In the genomic region with DNA sequence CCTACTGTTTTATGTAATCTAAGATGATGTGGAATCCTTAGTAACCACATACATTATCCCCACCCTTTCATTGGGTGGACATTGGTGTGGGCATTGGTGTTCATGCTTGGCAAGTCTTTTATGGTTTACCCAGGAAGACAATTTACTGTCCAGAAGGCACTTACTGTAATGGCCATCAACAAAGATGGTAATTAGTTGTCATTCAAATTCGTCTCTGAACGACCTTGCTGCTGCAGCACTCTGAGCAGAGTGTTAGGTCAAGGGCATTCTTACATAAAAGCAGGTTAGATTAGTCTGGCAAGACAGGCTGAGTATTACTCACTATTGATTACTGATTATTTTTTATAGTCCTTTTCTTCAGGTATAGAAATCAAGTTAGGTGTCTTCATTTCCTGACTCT, we compare ENCODE assay signal across 31 cellular contexts. TPM values are rescaled to one million over a fixed set of nuclear protein-coding genes. Genes with fewer than 3 reads are reported as not detected.
"Had no signal": no experiment of that assay in that cellular context is flagged by ENCODE, and none has a peak within 500 bp of the region (broad histone marks: within the 10 kb centered on the region; RNA-seq: fewer than 3 reads in every experiment).

No MANE protein-coding gene starts in this region.

- H3K36me3 ChIP-seq: ascending aorta, breast epithelium had no signal

- H3K9me3 ChIP-seq: ascending aorta, body of pancreas, breast epithelium had no signal

- H3K4me1 ChIP-seq: ascending aorta, body of pancreas, breast epithelium had no signal

- H3K4me1 Mint-ChIP-seq: activated CD4-positive, alpha-beta memory T cell treated with anti-CD3 and anti-CD28 coated beads, Interleukin-2, amount 10 ng/mL, durations not matched to agents 7 days and 5 days; activated CD8-positive, alpha-beta memory T cell treated with anti-CD3 and anti-CD28 coated beads, Interleukin-2, amount 10 ng/mL, durations not matched to agents 7 days and 5 days; activated naive CD8-positive, alpha-beta T cell treated with anti-CD3 and anti-CD28 coated beads for 36 hours had no signal

- ATAC-seq: activated CD8-positive, alpha-beta memory T cell treated with anti-CD3 and anti-CD28 coated beads, Interleukin-2, amount 10 ng/mL, durations not matched to agents 7 days and 5 days; body of pancreas; K562 had no signal

- FAIRE-seq: K562 had no signal

- H3K36me3 Mint-ChIP-seq: activated CD8-positive, alpha-beta memory T cell treated with anti-CD3 and anti-CD28 coated beads, Interleukin-2, amount 10 ng/mL, durations not matched to agents 7 days and 5 days; activated naive CD8-positive, alpha-beta T cell treated with anti-CD3 and anti-CD28 coated beads for 36 hours had no signal

- H3K27ac ChIP-seq: ascending aorta, body of pancreas, breast epithelium, coronary artery, VCaP had no signal

- DNase-seq: activated CD4-positive, alpha-beta memory T cell treated with anti-CD3 and anti-CD28 coated beads, Interleukin-2, amount 10 ng/mL, durations not matched to agents 7 days and 5 days; activated CD4-positive, alpha-beta T cell treated with anti-CD3 and anti-CD28 coated beads for 1 hour; activated CD4-positive, alpha-beta T cell treated with anti-CD3 and anti-CD28 coated beads for 48 hours; activated CD4-positive, CD25-positive, alpha-beta regulatory T cell; activated CD8-positive, alpha-beta memory T cell treated with anti-CD3 and anti-CD28 coated beads for 24 hours; activated CD8-positive, alpha-beta memory T cell treated with anti-CD3 and anti-CD28 coated beads, Interleukin-2, amount 10 ng/mL, durations not matched to agents 7 days and 5 days; activated CD8-positive, alpha-beta memory T cell treated with anti-CD3 and anti-CD28 coated beads, Interleukin-2, amount 50 U/mL, for 48 hours; activated effector memory CD4-positive, alpha-beta T cell treated with Interleukin-2 at 50 U/mL for 16 hours; activated naive CD4-positive, alpha-beta T cell; activated naive CD4-positive, alpha-beta T cell treated with anti-CD3 and anti-CD28 coated beads, Interleukin-2, amount 50 U/mL, for 16 hours; activated naive CD8-positive, alpha-beta T cell treated with anti-CD3 and anti-CD28 coated beads for 36 hours; activated T-cell treated with anti-CD3 and anti-CD28 coated beads, Interleukin-2, amount 50 U/mL, for 48 hours; amniotic stem cell; body of pancreas; NCI-H1092 treated with DMSO at 0.1 percent for 48 hours; NCI-H146; NCI-H187 treated with DMSO at 0.1 percent for 48 hours; NCI-H2081; NCI-H446; NCI-H510A treated with DMSO at 0.1 percent for 48 hours; Right ventricle myocardium superior; T-helper 1 cell; T-helper 2 cell; T-helper 9 cell had no signal

- H3K27me3 Mint-ChIP-seq: activated CD4-positive, alpha-beta memory T cell treated with anti-CD3 and anti-CD28 coated beads, Interleukin-2, amount 10 ng/mL, durations not matched to agents 7 days and 5 days; activated CD8-positive, alpha-beta memory T cell treated with anti-CD3 and anti-CD28 coated beads, Interleukin-2, amount 10 ng/mL, durations not matched to agents 7 days and 5 days; activated naive CD8-positive, alpha-beta T cell treated with anti-CD3 and anti-CD28 coated beads for 36 hours had no signal

- H3K27me3 ChIP-seq: ascending aorta, body of pancreas, breast epithelium had no signal

- H3K4me3 ChIP-seq: ascending aorta, body of pancreas, breast epithelium, coronary artery, K562 had no signal

- H3K4me3 Mint-ChIP-seq: activated CD4-positive, alpha-beta memory T cell treated with anti-CD3 and anti-CD28 coated beads, Interleukin-2, amount 10 ng/mL, durations not matched to agents 7 days and 5 days; activated CD8-positive, alpha-beta memory T cell treated with anti-CD3 and anti-CD28 coated beads, Interleukin-2, amount 10 ng/mL, durations not matched to agents 7 days and 5 days; activated naive CD8-positive, alpha-beta T cell treated with anti-CD3 and anti-CD28 coated beads for 36 hours had no signal

- H3K9me3 Mint-ChIP-seq: activated CD4-positive, alpha-beta memory T cell treated with anti-CD3 and anti-CD28 coated beads, Interleukin-2, amount 10 ng/mL, durations not matched to agents 7 days and 5 days; activated naive CD8-positive, alpha-beta T cell treated with anti-CD3 and anti-CD28 coated beads for 36 hours had no signal

- H3K27ac Mint-ChIP-seq: activated CD4-positive, alpha-beta memory T cell treated with anti-CD3 and anti-CD28 coated beads, Interleukin-2, amount 10 ng/mL, durations not matched to agents 7 days and 5 days; activated CD8-positive, alpha-beta memory T cell treated with anti-CD3 and anti-CD28 coated beads, Interleukin-2, amount 10 ng/mL, durations not matched to agents 7 days and 5 days; activated naive CD8-positive, alpha-beta T cell treated with anti-CD3 and anti-CD28 coated beads for 36 hours had no signal

RNA-seq across cellular contexts. Expression of gene B3GALT1, which starts 43.4 kb away (rescaled TPM):
- total RNA-seq: activated CD4-positive, alpha-beta memory T cell treated with anti-CD3 and anti-CD28 coated beads, Interleukin-2, amount 10 ng/mL, durations not matched to agents 7 days and 5 days; activated CD8-positive, alpha-beta memory T cell treated with anti-CD3 and anti-CD28 coated beads, Interleukin-2, amount 10 ng/mL, durations not matched to agents 7 days and 5 days; activated naive CD8-positive, alpha-beta T cell treated with anti-CD3 and anti-CD28 coated beads for 36 hours; K562; M059J; OCI-LY7 had no signal
